In the genomic region with DNA sequence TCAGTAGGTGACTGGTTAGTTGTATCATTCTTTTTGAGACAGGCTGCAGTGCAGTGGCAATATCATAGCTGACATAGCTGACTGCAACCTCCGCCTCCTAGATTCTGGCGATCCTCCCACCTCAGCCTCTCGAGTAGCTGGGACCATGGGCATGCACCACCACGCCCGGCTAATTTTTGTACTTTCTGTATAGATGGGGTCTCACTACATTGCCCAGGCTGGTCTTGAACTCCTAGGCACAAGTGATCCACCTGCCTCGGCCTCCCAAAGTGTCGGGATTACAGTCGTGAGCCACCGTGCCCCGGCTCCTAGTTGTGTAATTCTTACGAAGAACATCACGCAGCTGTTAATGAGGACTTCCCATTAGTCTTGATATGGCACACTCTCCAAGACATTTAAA, we compare ENCODE assay signal across 12 cellular contexts.
A peak's percentile ranks its signal among the peaks of the same experiment; 100 is the strongest.
DNase-seq lines count a peak whose midpoint lies in the region; ATAC-seq, FAIRE-seq and TF ChIP-seq lines count a peak whose summit lies in the region.
"Had no signal": no experiment of that assay in that cellular context is flagged by ENCODE, and none has a peak within 500 bp of the region (broad histone marks: within the 10 kb centered on the region; RNA-seq: fewer than 3 reads in every experiment).

No MANE protein-coding gene starts in this region.

- no peaks in the 10 kb centered on the region for H3K9me3 ChIP-seq in CD4-positive, CD25-positive, alpha-beta regulatory T cell (ENCODE audit: control insufficient read depth in 2 of 2, low read length in 2 of 2)
- no peaks in the 10 kb centered on the region for H3K9me3 ChIP-seq in naive thymus-derived CD4-positive, alpha-beta T cell (ENCODE audit: control insufficient read depth in 2 of 3, low read length in 3 of 3)
- no peaks in the 10 kb centered on the region for H3K9me3 ChIP-seq in pancreas

- peaks cover 1% of the 10 kb centered on the region for H3K36me3 Mint-ChIP-seq in CD4-positive, CD25-positive, alpha-beta regulatory T cell
- peaks cover 12% of the 10 kb centered on the region for H3K36me3 Mint-ChIP-seq in activated naive CD8-positive, alpha-beta T cell treated with anti-CD3 and anti-CD28 coated beads for 36 hours
- H3K36me3 Mint-ChIP-seq in naive thymus-derived CD4-positive, alpha-beta T cell: peaks cover 0 to 4% (median 0%) of the 10 kb centered on the region in 5 donors

- H3K36me3 ChIP-seq in CD4-positive, CD25-positive, alpha-beta regulatory T cell (ENCODE audit: control insufficient read depth, insufficient read depth, low read length): peaks cover 3% of the 10 kb centered on the region
- H3K36me3 ChIP-seq in naive thymus-derived CD4-positive, alpha-beta T cell (ENCODE audit: control insufficient read depth in 2 of 3, insufficient read depth in 3 of 3, low read length in 3 of 3): no peaks in the 10 kb centered on the region
- H3K36me3 ChIP-seq in pancreas: no peaks in the 10 kb centered on the region

- ATAC-seq in CD4-positive, CD25-positive, alpha-beta regulatory T cell (ENCODE audit: low read depth in 2 of 2): no peak
- ATAC-seq in naive thymus-derived CD4-positive, alpha-beta T cell: no peak
- ATAC-seq in pancreas: no peak

- H3K4me1 ChIP-seq in CD4-positive, CD25-positive, alpha-beta regulatory T cell (ENCODE audit: control insufficient read depth, insufficient read depth, low read length, poor library complexity, severe bottlenecking): peaks cover 16% of the 10 kb centered on the region
- H3K4me1 ChIP-seq in naive thymus-derived CD4-positive, alpha-beta T cell (ENCODE audit: control insufficient read depth in 2 of 2, insufficient read depth in 2 of 2, low read length in 2 of 2): peaks cover 6 to 7% of the 10 kb centered on the region in 2 donors
- H3K4me1 ChIP-seq in pancreas: peaks cover 14 to 16% (median 15%) of the 10 kb centered on the region in 3 donors

- intact Hi-C loops in naive thymus-derived CD4-positive, alpha-beta T cell (cut with micrococcal nuclease): no loop called here
- intact Hi-C loops in pancreas (cut with DNase I): no loop called here

- TF ChIP-seq CTCF in LNCaP clone FGC (IDR thresholded peaks at IDR 0.05; ENCODE audit: control insufficient read depth, extremely low read depth, insufficient read depth): no peak
- no peak for TF ChIP-seq CTCF in pancreas (IDR thresholded peaks at IDR 0.05)

- peaks cover 0 to 3% (median 0%) of the 10 kb centered on the region in 7 donors for H3K9me3 Mint-ChIP-seq in CD4-positive, CD25-positive, alpha-beta regulatory T cell
- H3K9me3 Mint-ChIP-seq in activated naive CD8-positive, alpha-beta T cell treated with anti-CD3 and anti-CD28 coated beads for 36 hours: no peaks in the 10 kb centered on the region
- H3K9me3 Mint-ChIP-seq in naive thymus-derived CD4-positive, alpha-beta T cell: peaks cover 0 to 1% (median 0%) of the 10 kb centered on the region in 11 donors

- peaks cover 3 to 41% (median 15%) of the 10 kb centered on the region in 4 donors for H3K4me1 Mint-ChIP-seq in CD4-positive, CD25-positive, alpha-beta regulatory T cell
- peaks cover 14% of the 10 kb centered on the region for H3K4me1 Mint-ChIP-seq in activated naive CD8-positive, alpha-beta T cell treated with anti-CD3 and anti-CD28 coated beads for 36 hours
- peaks cover 0 to 37% (median 20%) of the 10 kb centered on the region in 7 donors for H3K4me1 Mint-ChIP-seq in naive thymus-derived CD4-positive, alpha-beta T cell

- peak overlapping the region; percentile 94 to 100 (median 99) for H3K4me3 Mint-ChIP-seq in CD4-positive, CD25-positive, alpha-beta regulatory T cell
- H3K4me3 Mint-ChIP-seq in activated naive CD8-positive, alpha-beta T cell treated with anti-CD3 and anti-CD28 coated beads for 36 hours: peak overlapping the region; percentile 88
- H3K4me3 Mint-ChIP-seq in naive thymus-derived CD4-positive, alpha-beta T cell: peak overlapping the region in 8 of 10 donors; percentile 13 to 100 (median 94)

- peak overlapping the region in 2 of 3 donors; percentile 46 to 93 for H3K27ac Mint-ChIP-seq in CD4-positive, CD25-positive, alpha-beta regulatory T cell
- H3K27ac Mint-ChIP-seq in activated naive CD8-positive, alpha-beta T cell treated with anti-CD3 and anti-CD28 coated beads for 36 hours: no peak overlapping the region
- no peak overlapping the region for H3K27ac Mint-ChIP-seq in naive thymus-derived CD4-positive, alpha-beta T cell

- no peak for DNase-seq in CD4-positive, CD25-positive, alpha-beta regulatory T cell
- DNase-seq in LNCaP clone FGC (ENCODE audit: low read depth): no peak
- no peak for DNase-seq in activated naive CD8-positive, alpha-beta T cell treated with anti-CD3 and anti-CD28 coated beads for 36 hours
- no peak for DNase-seq in naive thymus-derived CD4-positive, alpha-beta T cell
- no peak for DNase-seq in pancreas
- DNase-seq in glomerular visceral epithelial cell (ENCODE audit: extremely low spot score): no peak
- DNase-seq in DMS153 (lab: John Stamatoyannopoulos, UW): no peak
- no peak for DNase-seq in NCI-H1436 (lab: John Stamatoyannopoulos, UW)
- DNase-seq: central memory CD4-positive, alpha-beta T cell; DMS 273 treated with DMSO at 0.1 percent for 48 hours; kidney glomerular epithelial cell; NCI-H2171 treated with DMSO at 0.1 percent for 48 hours had no signal

- FAIRE-seq in pancreas (lab: Jason Lieb, UNC): no peak

- no peaks in the 10 kb centered on the region for H3K27me3 ChIP-seq in CD4-positive, CD25-positive, alpha-beta regulatory T cell (ENCODE audit: control insufficient read depth, insufficient read depth, low read length)
- no peaks in the 10 kb centered on the region for H3K27me3 ChIP-seq in naive thymus-derived CD4-positive, alpha-beta T cell (ENCODE audit: control insufficient read depth in 2 of 2, insufficient read depth in 2 of 2, low read length in 2 of 2)
- no peaks in the 10 kb centered on the region for H3K27me3 ChIP-seq in pancreas

- 92 to 94% methylated on average over 12 of the region's 12 CpGs for WGBS in pancreas, 2 donors

- H3K4me3 ChIP-seq in CD4-positive, CD25-positive, alpha-beta regulatory T cell (ENCODE audit: low read depth, low read length): no peak overlapping the region
- H3K4me3 ChIP-seq in LNCaP clone FGC (ENCODE audit: low read depth, low read length) (peak overlapping the region; percentile 93), pancreas (no peak overlapping the region)
- no peak overlapping the region for H3K4me3 ChIP-seq in naive thymus-derived CD4-positive, alpha-beta T cell (ENCODE audit: low read length)

- CTCF ChIA-PET in naive thymus-derived CD4-positive, alpha-beta T cell (lab: Charles Lee): no interaction called here

- POLR2A ChIA-PET in naive thymus-derived CD4-positive, alpha-beta T cell (lab: Charles Lee): interaction anchor here (0.6 to 1.0 kb wide), 3 partner anchors 744 to 1247 kb away, joined by 3 read pairs; a partner anchor contains a TSS

- no peak overlapping the region for H3K27ac ChIP-seq in CD4-positive, CD25-positive, alpha-beta regulatory T cell (ENCODE audit: insufficient read depth, low read length, poor library complexity, severe bottlenecking)
- no peak overlapping the region for H3K27ac ChIP-seq in naive thymus-derived CD4-positive, alpha-beta T cell (ENCODE audit: low read depth, low read length)
- H3K27ac ChIP-seq in pancreas: no peak overlapping the region

- H3K27me3 Mint-ChIP-seq in CD4-positive, CD25-positive, alpha-beta regulatory T cell: no peaks in the 10 kb centered on the region
- H3K27me3 Mint-ChIP-seq in activated naive CD8-positive, alpha-beta T cell treated with anti-CD3 and anti-CD28 coated beads for 36 hours: no peaks in the 10 kb centered on the region
- no peaks in the 10 kb centered on the region for H3K27me3 Mint-ChIP-seq in naive thymus-derived CD4-positive, alpha-beta T cell

Comparison
In these comparisons a context has a peak if more than half of its experiments do, and no peak if none do; other contexts are left out.
1. H3K27ac Mint-ChIP-seq: peak in CD4-positive, CD25-positive, alpha-beta regulatory T cell (2 of 3); none in activated naive CD8-positive, alpha-beta T cell treated with anti-CD3 and anti-CD28 coated beads for 36 hours (single experiment) and naive thymus-derived CD4-positive, alpha-beta T cell (0 of 9).
2. Peak in every context shown above with its lines, with median percentiles within 50 percentile points of each other: H3K4me3 Mint-ChIP-seq.